In genomic region chr7:102412548-102412947, GRCh38 we compare ENCODE assay signal across 8 cellular contexts. TPM values are rescaled to one million over a fixed set of nuclear protein-coding genes. Genes with fewer than 3 reads are reported as not detected.
DNase-seq lines count a peak whose midpoint lies in the region; ATAC-seq and TF ChIP-seq lines count a peak whose summit lies in the region.

No MANE protein-coding gene starts in this region.

- H3K27ac Mint-ChIP-seq in activated naive CD4-positive, alpha-beta T cell treated with anti-CD3 and anti-CD28 coated beads for 36 hours = no peak overlapping the region

- DNase-seq in GM06990 (ENCODE audit: extremely low read depth, insufficient read length) = no peak
- DNase-seq in NCI-H1694 (lab: John Stamatoyannopoulos, UW) = peak; percentile 92
- peak; percentile 65 for DNase-seq in activated naive CD4-positive, alpha-beta T cell treated with anti-CD3 and anti-CD28 coated beads for 36 hours
- DNase-seq in left ventricle myocardium superior = peak; percentile 66
- DNase-seq in stimulated activated naive CD4-positive, alpha-beta T cell treated with Interleukin-2 at 50 U/mL for 16 hours (lab: John Stamatoyannopoulos, UW) = peak; percentile 17
- no peak for DNase-seq in NCI-H345 (lab: John Stamatoyannopoulos, UW)

- H3K4me3 Mint-ChIP-seq in activated naive CD4-positive, alpha-beta T cell treated with anti-CD3 and anti-CD28 coated beads for 36 hours = no peak overlapping the region

- CTCF ChIA-PET in activated naive CD4-positive, alpha-beta T cell treated with anti-CD3 and anti-CD28 coated beads for 36 hours (lab: Charles Lee) = interaction anchor here (0.8 to 2.2 kb wide), 19 partner anchors 8 to 56 kb away, joined by 3 to 17 read pairs (median 5); partner anchors contain the start of gene ORAI2

- peaks cover 60% of the 10 kb centered on the region for H3K36me3 Mint-ChIP-seq in activated naive CD4-positive, alpha-beta T cell treated with anti-CD3 and anti-CD28 coated beads for 36 hours (ENCODE audit: low read depth)

- H3K9me3 Mint-ChIP-seq in activated naive CD4-positive, alpha-beta T cell treated with anti-CD3 and anti-CD28 coated beads for 36 hours = peaks cover 5% of the 10 kb centered on the region

- ATAC-seq in left ventricle myocardium superior (peak; percentile 92), HG03175 (IDR thresholded peaks at IDR 0.05; ENCODE audit: unreplicated experiment) (no peak), HG03342 (IDR thresholded peaks at IDR 0.05; ENCODE audit: unreplicated experiment) (no peak)

- no peaks in the 10 kb centered on the region for H3K27me3 Mint-ChIP-seq in activated naive CD4-positive, alpha-beta T cell treated with anti-CD3 and anti-CD28 coated beads for 36 hours (ENCODE audit: low read depth)

- peaks cover 40% of the 10 kb centered on the region for H3K4me1 Mint-ChIP-seq in activated naive CD4-positive, alpha-beta T cell treated with anti-CD3 and anti-CD28 coated beads for 36 hours (ENCODE audit: low read depth)

- no peak overlapping the region for H3K4me3 ChIP-seq in GM06990 (replicated peaks; ENCODE audit: low read depth, low read length)

- intact Hi-C loops in activated naive CD4-positive, alpha-beta T cell treated with anti-CD3 and anti-CD28 coated beads for 36 hours (cut with micrococcal nuclease) = loop anchor here (1.0 kb wide), 2 partner anchors 38 to 53 kb away; no protein-coding TSS in a partner anchor
- intact Hi-C loops in left ventricle myocardium superior (cut with micrococcal nuclease) = no loop called here

- no peaks in the 10 kb centered on the region for H3K27me3 ChIP-seq in GM06990 (replicated peaks; ENCODE audit: control insufficient read depth, insufficient read depth, low read length)

- TF ChIP-seq CTCF in GM06990 (IDR thresholded peaks at IDR 0.05; ENCODE audit: insufficient read depth, low read length, poor library complexity, severe bottlenecking) = peak; percentile 52

- H3K36me3 ChIP-seq in GM06990 (ENCODE audit: control insufficient read depth, insufficient read depth, low read length) = peaks cover 20% of the 10 kb centered on the region

RNA-seq across cellular contexts. Expression of gene PRKRIP1, which starts 16.4 kb away (rescaled TPM):
- 10 to 100 TPM; 17.8 to 18.5 TPM for total RNA-seq in activated naive CD4-positive, alpha-beta T cell treated with anti-CD3 and anti-CD28 coated beads for 36 hours
- 11.8 TPM for total RNA-seq in left ventricle myocardium superior

RNA-seq across cellular contexts. Expression of gene ORAI2, which starts 20.8 kb away (rescaled TPM):
- 10 to 100 TPM; 15.4 to 16.4 TPM for total RNA-seq in activated naive CD4-positive, alpha-beta T cell treated with anti-CD3 and anti-CD28 coated beads for 36 hours
- total RNA-seq in left ventricle myocardium superior = 3.1 TPM

RNA-seq across cellular contexts. Expression of gene ALKBH4, which starts 52.1 kb away (rescaled TPM):
- total RNA-seq in activated naive CD4-positive, alpha-beta T cell treated with anti-CD3 and anti-CD28 coated beads for 36 hours = 1 to 10 TPM; 5.7 to 6.4 TPM
- total RNA-seq in left ventricle myocardium superior = 4.5 TPM

RNA-seq across cellular contexts. Expression of gene LRWD1, which starts 52.2 kb away (rescaled TPM):
- 10 to 100 TPM in 1 of 2 experiments, 1 to 10 TPM in 1; 9.4 to 11.0 TPM for total RNA-seq in activated naive CD4-positive, alpha-beta T cell treated with anti-CD3 and anti-CD28 coated beads for 36 hours
- 10.4 TPM for total RNA-seq in left ventricle myocardium superior

RNA-seq across cellular contexts. Expression of gene SPDYE6, which starts 56.3 kb away (rescaled TPM):
- not detected for total RNA-seq in activated naive CD4-positive, alpha-beta T cell treated with anti-CD3 and anti-CD28 coated beads for 36 hours
- not detected for total RNA-seq in left ventricle myocardium superior

Comparison
In these comparisons a context has a peak if more than half of its experiments do, and no peak if none do; other contexts are left out.
1. DNase-seq: peak in NCI-H1694 (single experiment), activated naive CD4-positive, alpha-beta T cell treated with anti-CD3 and anti-CD28 coated beads for 36 hours (single experiment), left ventricle myocardium superior (single experiment) and stimulated activated naive CD4-positive, alpha-beta T cell treated with Interleukin-2 at 50 U/mL for 16 hours (single experiment); none in GM06990 (single experiment) and NCI-H345 (single experiment).